Comparison of ENCODE assay signal across 9 cellular contexts in genomic region chr13:30619731-30620130, GRCh38. TPM values are rescaled to one million over a fixed set of nuclear protein-coding genes. Genes with fewer than 3 reads are reported as not detected.
DNase-seq lines count a peak whose midpoint lies in the region.
"Had no signal": no experiment of that assay in that cellular context is flagged by ENCODE, and none has a peak within 500 bp of the region (broad histone marks: within the 10 kb centered on the region; RNA-seq: fewer than 3 reads in every experiment).

No MANE protein-coding gene starts in this region.

- H3K9me3 ChIP-seq in iPS-18a (ENCODE audit: control insufficient read depth, low read depth, low read length) (no peaks in the 10 kb centered on the region), thymus (ENCODE audit: control insufficient read depth) (no peaks in the 10 kb centered on the region)

- WGBS in thymus: 94% methylated on average over 5 of the region's 5 CpGs

- no peak for DNase-seq in activated T-cell treated with anti-CD3 and anti-CD28 coated beads, Interleukin-2, amount 50 U/mL, for 24 hours
- DNase-seq in activated T-cell treated with anti-CD3 and anti-CD28 coated beads for 4 hours (no peak), RPMI8226 (peak; percentile 18), GM19240 (ENCODE audit: insufficient read length, low spot score) (no peak), NOMO-1 treated with DMSO at 0.1 percent for 48 hours (lab: John Stamatoyannopoulos, UW; ENCODE audit: unreplicated experiment) (no peak)
- no peak for DNase-seq in stimulated activated CD4-positive, alpha-beta T cell treated with anti-CD3 and anti-CD28 coated beads, Interleukin-4, amount 100 ng/mL, for 4 hours
- DNase-seq: NCI-H446 treated with DMSO at 0.1 percent for 48 hours had no signal

- peaks cover 24% of the 10 kb centered on the region for H3K4me1 ChIP-seq in iPS-18a (ENCODE audit: control insufficient read depth, low read depth, low read length)
- H3K4me1 ChIP-seq in thymus (ENCODE audit: control insufficient read depth, insufficient read depth, low read length): peaks cover 10% of the 10 kb centered on the region

- peaks cover 33% of the 10 kb centered on the region for H3K4me1 Mint-ChIP-seq in activated T-cell treated with anti-CD3 and anti-CD28 coated beads, Interleukin-2, amount 50 U/mL, for 24 hours (ENCODE audit: low read depth)

- no peak overlapping the region for H3K4me3 Mint-ChIP-seq in activated T-cell treated with anti-CD3 and anti-CD28 coated beads, Interleukin-2, amount 50 U/mL, for 24 hours

- H3K9ac ChIP-seq in iPS-18a (ENCODE audit: low read length): no peak overlapping the region

- H3K27me3 Mint-ChIP-seq in activated T-cell treated with anti-CD3 and anti-CD28 coated beads, Interleukin-2, amount 50 U/mL, for 24 hours: no peaks in the 10 kb centered on the region

- H3K4me3 ChIP-seq in iPS-18a (ENCODE audit: low read length): peak overlapping the region; percentile 85
- peak overlapping the region; percentile 14 for H3K4me3 ChIP-seq in thymus (ENCODE audit: low read length)

- H3K36me3 ChIP-seq in iPS-18a (ENCODE audit: control insufficient read depth, low read depth, low read length) (peaks cover 20% of the 10 kb centered on the region), thymus (ENCODE audit: control insufficient read depth, insufficient read depth) (peaks cover 13% of the 10 kb centered on the region)

- H3K9me3 Mint-ChIP-seq in activated T-cell treated with anti-CD3 and anti-CD28 coated beads, Interleukin-2, amount 50 U/mL, for 24 hours: no peaks in the 10 kb centered on the region

- H3K27ac Mint-ChIP-seq in activated T-cell treated with anti-CD3 and anti-CD28 coated beads, Interleukin-2, amount 50 U/mL, for 24 hours: peak overlapping the region; percentile 68

- H3K27ac ChIP-seq in iPS-18a (ENCODE audit: low read length) (no peak overlapping the region), thymus (ENCODE audit: low read depth) (no peak overlapping the region)

- peaks cover 47% of the 10 kb centered on the region for H3K36me3 Mint-ChIP-seq in activated T-cell treated with anti-CD3 and anti-CD28 coated beads, Interleukin-2, amount 50 U/mL, for 24 hours (ENCODE audit: low read depth)

- no peaks in the 10 kb centered on the region for H3K27me3 ChIP-seq in iPS-18a (ENCODE audit: control insufficient read depth, insufficient read depth, low read length)
- no peaks in the 10 kb centered on the region for H3K27me3 ChIP-seq in thymus (ENCODE audit: control insufficient read depth, insufficient read depth)

RNA-seq across cellular contexts. Expression of gene USPL1, which starts 2.0 kb away (rescaled TPM):
- 19.3 TPM for polyA plus RNA-seq in thymus
